Comparison of ENCODE assay signal across 11 cellular contexts in the genomic region with DNA sequence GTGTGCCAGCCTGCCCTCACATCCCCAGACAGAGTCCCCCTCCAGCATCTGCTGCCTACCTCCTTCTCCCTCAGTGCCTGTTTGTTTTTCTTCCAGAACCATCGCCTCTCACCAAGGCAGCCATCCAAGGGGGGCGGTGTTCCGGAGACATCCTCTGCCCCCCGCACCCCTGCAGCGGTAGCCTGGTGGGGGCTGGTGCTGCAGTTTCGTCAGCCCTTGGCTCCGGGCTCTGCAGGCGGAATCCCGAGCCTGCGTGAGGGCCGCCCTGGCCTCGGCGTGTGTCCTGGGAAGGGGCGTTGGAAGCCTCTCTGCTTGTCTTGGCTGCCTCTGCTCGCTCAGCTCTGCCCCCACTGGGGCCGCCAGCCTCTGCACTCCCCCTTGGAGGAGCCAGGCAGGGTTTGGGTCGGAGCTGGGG.
A peak's percentile ranks its signal among the peaks of the same experiment; 100 is the strongest.
DNase-seq lines count a peak whose midpoint lies in the region; ATAC-seq and TF ChIP-seq lines count a peak whose summit lies in the region.
"Had no signal": no experiment of that assay in that cellular context is flagged by ENCODE, and none has a peak within 500 bp of the region (broad histone marks: within the 10 kb centered on the region; RNA-seq: fewer than 3 reads in every experiment).

No MANE protein-coding gene starts in this region.

- H3K9me3 Mint-ChIP-seq in glutamatergic neuron (ENCODE audit: unreplicated experiment) = peaks cover 5% of the 10 kb centered on the region
- no peaks in the 10 kb centered on the region for H3K9me3 Mint-ChIP-seq in activated T-cell treated with anti-CD3 and anti-CD28 coated beads, Interleukin-2, amount 50 U/mL, for 4 hours
- no peaks in the 10 kb centered on the region for H3K9me3 Mint-ChIP-seq in activated CD8-positive, alpha-beta T cell treated with anti-CD3 and anti-CD28 coated beads for 36 hours

- intact Hi-C loops in ovary (cut with DNase I) = loop anchor here in 3 of 4 donors (5.0 to 10.0 kb wide), 5 partner anchors 63 to 123 kb away; partner anchors contain the start of gene CIBAR2 (in 1 of the 3)
- intact Hi-C loops in activated CD8-positive, alpha-beta T cell treated with anti-CD3 and anti-CD28 coated beads for 36 hours (cut with micrococcal nuclease) = no loop called here

- H3K27ac Mint-ChIP-seq in glutamatergic neuron (ENCODE audit: unreplicated experiment) = no peak overlapping the region
- H3K27ac Mint-ChIP-seq in activated CD8-positive, alpha-beta T cell treated with anti-CD3 and anti-CD28 coated beads for 36 hours = no peak overlapping the region

- ATAC-seq in activated T-cell treated with anti-CD3 and anti-CD28 coated beads, Interleukin-2, amount 50 U/mL, for 4 hours = no peak
- no peak for ATAC-seq in activated CD8-positive, alpha-beta T cell treated with anti-CD3 and anti-CD28 coated beads for 36 hours
- no peak for ATAC-seq in HG02642 (IDR thresholded peaks at IDR 0.05; ENCODE audit: poor library complexity, unreplicated experiment)

- peaks cover 13% of the 10 kb centered on the region for H3K27me3 Mint-ChIP-seq in glutamatergic neuron (ENCODE audit: unreplicated experiment)
- peaks cover 32% of the 10 kb centered on the region for H3K27me3 Mint-ChIP-seq in activated T-cell treated with anti-CD3 and anti-CD28 coated beads, Interleukin-2, amount 50 U/mL, for 4 hours (ENCODE audit: low read depth)
- H3K27me3 Mint-ChIP-seq in activated CD8-positive, alpha-beta T cell treated with anti-CD3 and anti-CD28 coated beads for 36 hours = peaks cover 14% of the 10 kb centered on the region

- no peaks in the 10 kb centered on the region for H3K27me3 ChIP-seq in ovary

- DNase-seq in DMS 273 (lab: John Stamatoyannopoulos, UW; ENCODE audit: unreplicated experiment) (peak; percentile 97), SK-N-DZ (ENCODE audit: low spot score) (peak; percentile 78), glutamatergic neuron (peak; percentile 64), ovary (peak; percentile 96 to 98 (median 98)), epidermal melanocyte (ENCODE audit: insufficient read length, low spot score) (no peak)
- DNase-seq in activated T-cell treated with anti-CD3 and anti-CD28 coated beads, Interleukin-2, amount 50 U/mL, for 4 hours = no peak
- no peak for DNase-seq in activated CD8-positive, alpha-beta T cell treated with anti-CD3 and anti-CD28 coated beads for 36 hours
- DNase-seq: DMS53, GOT3, T1000 had no signal

- no peak for TF ChIP-seq POLR2A in ovary (IDR thresholded peaks at IDR 0.05)

- peaks cover 18% of the 10 kb centered on the region for H3K4me1 ChIP-seq in ovary (ENCODE audit: insufficient read depth)

- H3K36me3 Mint-ChIP-seq in glutamatergic neuron (ENCODE audit: unreplicated experiment) = no peaks in the 10 kb centered on the region
- no peaks in the 10 kb centered on the region for H3K36me3 Mint-ChIP-seq in activated T-cell treated with anti-CD3 and anti-CD28 coated beads, Interleukin-2, amount 50 U/mL, for 4 hours (ENCODE audit: insufficient read depth)
- H3K36me3 Mint-ChIP-seq in activated CD8-positive, alpha-beta T cell treated with anti-CD3 and anti-CD28 coated beads for 36 hours (ENCODE audit: low read depth) = no peaks in the 10 kb centered on the region

- H3K27ac ChIP-seq in ovary = peak overlapping the region in 1 of 2 donors; percentile 75

- POLR2A ChIA-PET in activated CD8-positive, alpha-beta T cell treated with anti-CD3 and anti-CD28 coated beads for 36 hours (lab: Charles Lee) = no interaction called here

- no peak for TF ChIP-seq EP300 in ovary (IDR thresholded peaks at IDR 0.05)

- peaks cover 17% of the 10 kb centered on the region for H3K4me1 Mint-ChIP-seq in glutamatergic neuron (ENCODE audit: low read depth, unreplicated experiment)
- H3K4me1 Mint-ChIP-seq in activated T-cell treated with anti-CD3 and anti-CD28 coated beads, Interleukin-2, amount 50 U/mL, for 4 hours (ENCODE audit: low read depth) = no peaks in the 10 kb centered on the region
- peaks cover 4% of the 10 kb centered on the region for H3K4me1 Mint-ChIP-seq in activated CD8-positive, alpha-beta T cell treated with anti-CD3 and anti-CD28 coated beads for 36 hours (ENCODE audit: low read depth)

- H3K36me3 ChIP-seq in ovary = no peaks in the 10 kb centered on the region

- 2 to 13% (median 9%) methylated on average over 17 of the region's 17 CpGs for WGBS in ovary, 3 donors

- no peak for TF ChIP-seq CTCF in glutamatergic neuron (IDR thresholded peaks at IDR 0.05; ENCODE audit: partially characterized antibody, unreplicated experiment)
- peak; percentile 6 to 28 (median 17) for TF ChIP-seq CTCF in ovary (IDR thresholded peaks at IDR 0.05)
- TF ChIP-seq CTCF in activated CD8-positive, alpha-beta T cell treated with anti-CD3 and anti-CD28 coated beads for 36 hours (IDR thresholded peaks at IDR 0.05) = no peak

- H3K4me3 Mint-ChIP-seq in glutamatergic neuron (ENCODE audit: unreplicated experiment) = no peak overlapping the region
- no peak overlapping the region for H3K4me3 Mint-ChIP-seq in activated T-cell treated with anti-CD3 and anti-CD28 coated beads, Interleukin-2, amount 50 U/mL, for 4 hours
- H3K4me3 Mint-ChIP-seq in activated CD8-positive, alpha-beta T cell treated with anti-CD3 and anti-CD28 coated beads for 36 hours = no peak overlapping the region

- no peak overlapping the region for H3K4me3 ChIP-seq in ovary

- CTCF ChIA-PET in activated CD8-positive, alpha-beta T cell treated with anti-CD3 and anti-CD28 coated beads for 36 hours (lab: Charles Lee) = interaction anchor here (1.3 to 5.2 kb wide), 2 partner anchors 7 to 14 kb away, joined by 4 to 23 read pairs; no protein-coding TSS in a partner anchor

- H3K9me3 ChIP-seq in ovary = no peaks in the 10 kb centered on the region

Comparison
In these comparisons a context has a peak if more than half of its experiments do, and no peak if none do; other contexts are left out.
1. DNase-seq: peak in DMS 273 (single experiment), SK-N-DZ (single experiment), glutamatergic neuron (single experiment) and ovary (5 of 5); none in epidermal melanocyte (single experiment), activated T-cell treated with anti-CD3 and anti-CD28 coated beads, Interleukin-2, amount 50 U/mL, for 4 hours (single experiment) and activated CD8-positive, alpha-beta T cell treated with anti-CD3 and anti-CD28 coated beads for 36 hours (single experiment).
2. CTCF ChIP-seq: peak in ovary (3 of 3); none in glutamatergic neuron (single experiment) and activated CD8-positive, alpha-beta T cell treated with anti-CD3 and anti-CD28 coated beads for 36 hours (single experiment).